ENCODE assay signal across 1 cellular context in genomic region chr12:106987846-106988245, GRCh38.
TF ChIP-seq lines count a peak whose summit lies in the region.

No MANE protein-coding gene starts in this region.

TF ChIP-seq in SK-N-SH treated with all-trans-retinoic acid at 6 μM for 48 hours, 23 proteins besides CTCF, POLR2A, EP300 and RAD21 (continued from another document):
- TF ChIP-seq TSHZ2 (CRISPR knock-in tag; IDR thresholded peaks at IDR 0.05) (no peak), ZC3H10 (CRISPR knock-in tag; IDR thresholded peaks at IDR 0.05) (no peak), PPARA (CRISPR knock-in tag; IDR thresholded peaks at IDR 0.05; ENCODE audit: borderline replicate concordance) (no peak), ZNF8 (CRISPR knock-in tag; IDR thresholded peaks at IDR 0.05) (no peak), CREB5 (CRISPR knock-in tag; IDR thresholded peaks at IDR 0.05; ENCODE audit: low read depth) (no peak), ISL1 (CRISPR knock-in tag; IDR thresholded peaks at IDR 0.05) (no peak), ARNTL (CRISPR knock-in tag; IDR thresholded peaks at IDR 0.05; ENCODE audit: borderline replicate concordance, low read depth) (no peak), RARB (CRISPR knock-in tag; IDR thresholded peaks at IDR 0.05) (no peak), TOX (CRISPR knock-in tag; IDR thresholded peaks at IDR 0.05; ENCODE audit: borderline replicate concordance) (no peak), ZFP3 (CRISPR knock-in tag; IDR thresholded peaks at IDR 0.05) (no peak), ESRRG (CRISPR knock-in tag; IDR thresholded peaks at IDR 0.05) (no peak), TCF4 (CRISPR knock-in tag; IDR thresholded peaks at IDR 0.05; ENCODE audit: borderline replicate concordance) (no peak), GLIS3 (CRISPR knock-in tag; IDR thresholded peaks at IDR 0.05) (no peak), ZNF565 (CRISPR knock-in tag; conservative IDR thresholded peaks at IDR 0.05; ENCODE audit: low read depth) (no peak), PATZ1 (CRISPR knock-in tag; IDR thresholded peaks at IDR 0.05; ENCODE audit: borderline replicate concordance) (no peak)
